Comparison of ENCODE assay signal across 8 cellular contexts in the genomic region with DNA sequence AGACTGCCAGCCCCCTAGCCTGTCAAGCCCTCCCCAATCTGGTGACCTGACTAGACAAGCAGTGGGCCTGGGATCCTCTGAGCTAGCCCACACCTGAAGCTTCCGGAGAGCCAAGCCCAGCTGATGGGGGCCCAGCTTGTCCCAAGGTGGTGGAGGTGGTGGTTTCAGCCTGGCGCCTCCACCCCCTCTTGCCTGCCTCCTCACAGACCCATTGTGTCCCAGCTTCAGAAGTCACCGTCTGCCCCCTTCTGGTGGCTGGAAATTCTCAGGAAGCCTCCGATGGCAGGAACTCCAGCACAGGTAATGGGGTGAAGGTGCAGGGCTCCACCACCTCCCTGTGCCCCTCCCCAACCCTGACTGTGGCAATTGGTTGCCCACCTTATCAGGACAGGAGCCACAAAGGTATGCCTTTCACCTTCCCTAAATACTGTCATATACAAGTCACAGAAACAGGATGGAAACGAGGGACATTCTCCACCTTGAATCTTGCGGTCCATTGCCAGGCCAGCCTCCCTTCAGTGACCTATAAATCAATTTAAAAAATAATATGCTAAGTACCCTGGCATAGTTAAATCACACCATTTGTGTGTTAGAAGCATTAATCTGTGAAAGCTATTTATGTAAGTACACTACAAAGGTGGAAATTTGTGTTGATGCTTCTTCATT.
DNase-seq lines count a peak whose midpoint lies in the region; ATAC-seq and TF ChIP-seq lines count a peak whose summit lies in the region.

No MANE protein-coding gene starts in this region.

- CTCF ChIA-PET in mammary epithelial cell (lab: Charles Lee; ENCODE audit: low non-redundant PET), result no interaction called here

- dilution Hi-C loops in mammary epithelial cell (cut with HindIII; ENCODE audit: low sequenced_read_pairs), result no loop called here

- H3K79me2 ChIP-seq in KMS-11 (ENCODE audit: insufficient read depth, low read depth), result no peaks in the 10 kb centered on the region
- no peaks in the 10 kb centered on the region for H3K79me2 ChIP-seq in mammary epithelial cell (ENCODE audit: insufficient read depth, low read length)

- 48% methylated on average over 4 of the region's 6 CpGs for WGBS in mammary epithelial cell (ENCODE audit: low coverage, missing lambda C conversion rate)

- no peak for ATAC-seq in GM19023 (IDR thresholded peaks at IDR 0.05; ENCODE audit: unreplicated experiment)

- H2AFZ ChIP-seq in KMS-11 (ENCODE audit: low read depth) (no peak overlapping the region), mammary epithelial cell (ENCODE audit: low read depth, low read length) (no peak overlapping the region)

- DNase-seq in DMS114 treated with DMSO at 0.1 percent for 48 hours (lab: John Stamatoyannopoulos, UW; ENCODE audit: unreplicated experiment), result peak; percentile 46
- DNase-seq in SKM-1 (lab: John Stamatoyannopoulos, UW; ENCODE audit: unreplicated experiment), result peak; percentile 2
- peak; percentile 9 for DNase-seq in mammary epithelial cell
- peak; percentile 58 for DNase-seq in kidney glomerular epithelial cell (lab: John Stamatoyannopoulos, UW)
- DNase-seq in stimulated activated CD4-positive, alpha-beta T cell treated with anti-CD3 and anti-CD28 coated beads, Interleukin-2, amount 100 ng/mL, for 4 hours (ENCODE audit: low read depth), result peak; percentile 16
- no peak for DNase-seq in DMS153 treated with DMSO at 0.1 percent for 48 hours (lab: John Stamatoyannopoulos, UW; ENCODE audit: unreplicated experiment)

- H3K36me3 ChIP-seq in KMS-11 (ENCODE audit: insufficient read depth) (no peaks in the 10 kb centered on the region), mammary epithelial cell (ENCODE audit: insufficient read depth, low read length) (no peaks in the 10 kb centered on the region)

- H3K9me3 ChIP-seq in mammary epithelial cell (replicated peaks; ENCODE audit: insufficient read depth, low read length), result no peaks in the 10 kb centered on the region

- H3K4me3 ChIP-seq in KMS-11 (IDR thresholded peaks at IDR 0.05; ENCODE audit: insufficient read depth, low read depth, low read length) (no peak overlapping the region), mammary epithelial cell (replicated peaks in 1 of 3; ENCODE audit: insufficient read depth in 1 of 3, low read depth in 2 of 3, low read length in 3 of 3) (no peak overlapping the region)

- H4K20me1 ChIP-seq in KMS-11 (ENCODE audit: insufficient read depth), result no peaks in the 10 kb centered on the region
- H4K20me1 ChIP-seq in mammary epithelial cell (ENCODE audit: insufficient read depth, low read length), result no peaks in the 10 kb centered on the region

- H3K9ac ChIP-seq in KMS-11 (no peak overlapping the region), mammary epithelial cell (ENCODE audit: insufficient read depth, low read length) (no peak overlapping the region)

- H3K4me1 ChIP-seq in KMS-11 (ENCODE audit: low read depth, poor library complexity, severe bottlenecking) (no peaks in the 10 kb centered on the region), mammary epithelial cell (ENCODE audit: insufficient read depth, low read length) (no peaks in the 10 kb centered on the region)

- H3K27ac ChIP-seq in KMS-11 (no peak overlapping the region), mammary epithelial cell (ENCODE audit: insufficient read depth, low read depth, low read length) (no peak overlapping the region)

- intact Hi-C loops in mammary epithelial cell (cut with micrococcal nuclease), result loop anchor here (5.0 kb wide), 1 partner anchor 65 kb away; a partner anchor contains a TSS

- H3K27me3 ChIP-seq in KMS-11 (ENCODE audit: insufficient read depth, low read depth) (no peaks in the 10 kb centered on the region), mammary epithelial cell (ENCODE audit: insufficient read depth, low read length) (no peaks in the 10 kb centered on the region)

- in situ Hi-C loops in mammary epithelial cell (cut with MboI; ENCODE audit: low sequenced_read_pairs in 2 of 2), result no loop called here

- H3K4me2 ChIP-seq in KMS-11, result no peak overlapping the region
- H3K4me2 ChIP-seq in mammary epithelial cell (ENCODE audit: insufficient read depth, low read depth, low read length), result no peak overlapping the region

- TF ChIP-seq CTCF in KMS-11 (conservative IDR thresholded peaks at IDR 0.05; ENCODE audit: low read depth, low read length) (peak; percentile 70), mammary epithelial cell (conservative IDR thresholded peaks at IDR 0.05 in 1 of 2, IDR thresholded peaks at IDR 0.05 in 1 of 2; ENCODE audit: extremely low read depth in 1 of 2, insufficient read depth in 1 of 2, low read depth in 1 of 2, low read length in 2 of 2) (peak; percentile 27 to 55)

- BruUV-seq in mammary epithelial cell (replicated peaks; lab: Mats Ljungman, UMichigan), result no TSS peak
